12 cellular contexts compared by ENCODE assay signal in the genomic region with DNA sequence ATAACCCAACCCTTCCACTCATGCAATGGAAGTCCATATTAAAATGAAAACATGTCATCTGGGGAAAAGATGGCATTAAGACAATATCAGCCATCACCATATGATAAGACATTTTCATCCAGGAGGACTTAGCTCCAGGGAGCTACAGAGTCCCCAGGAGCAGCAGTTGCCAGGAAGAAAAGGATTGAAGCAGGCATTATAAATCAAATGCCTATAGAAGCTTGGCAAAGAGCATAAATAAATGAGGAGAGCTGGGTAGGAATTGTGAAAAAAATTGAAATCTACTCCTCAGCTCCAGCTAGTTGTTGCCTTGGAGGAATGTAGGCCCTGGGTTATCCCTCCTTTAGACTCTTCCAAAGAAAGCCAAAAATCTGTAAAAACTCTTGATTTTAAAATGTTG. TPM values are rescaled to one million over a fixed set of nuclear protein-coding genes. Genes with fewer than 3 reads are reported as not detected.
"Had no signal": no experiment of that assay in that cellular context is flagged by ENCODE, and none has a peak within 500 bp of the region (broad histone marks: within the 10 kb centered on the region; RNA-seq: fewer than 3 reads in every experiment).

No MANE protein-coding gene starts in this region.

- H3K36me3 Mint-ChIP-seq: WTC11 had no signal

- DNase-seq: activated CD4-positive, alpha-beta T cell treated with anti-CD3 and anti-CD28 coated beads, Interleukin-2, amount 10 ng/mL, durations not matched to agents 24 days and 14 days; activated CD8-positive, alpha-beta memory T cell treated with anti-CD3 and anti-CD28 coated beads for 24 hours; activated naive CD4-positive, alpha-beta T cell treated with anti-CD3 and anti-CD28 coated beads for 36 hours; foreskin keratinocyte; islet precursor cell; pancreas; T-helper 1 cell; tibial artery had no signal

- H3K27me3 ChIP-seq: foreskin keratinocyte, pancreas, tibial artery, vagina had no signal

- H3K4me3 Mint-ChIP-seq: activated CD4-positive, alpha-beta T cell treated with anti-CD3 and anti-CD28 coated beads, Interleukin-2, amount 10 ng/mL, durations not matched to agents 24 days and 14 days; activated naive CD4-positive, alpha-beta T cell treated with anti-CD3 and anti-CD28 coated beads for 36 hours; central memory CD8-positive, alpha-beta T cell; neural crest cell; WTC11 had no signal

- H3K36me3 ChIP-seq: pancreas, tibial artery had no signal

- H3K9me3 ChIP-seq: pancreas, tibial artery, vagina had no signal

- H3K4me1 ChIP-seq: foreskin keratinocyte had no signal

- H3K4me1 Mint-ChIP-seq: activated CD4-positive, alpha-beta T cell treated with anti-CD3 and anti-CD28 coated beads, Interleukin-2, amount 10 ng/mL, durations not matched to agents 24 days and 14 days; central memory CD8-positive, alpha-beta T cell had no signal

- H3K27ac ChIP-seq: foreskin keratinocyte, pancreas, vagina had no signal

- H3K4me3 ChIP-seq: pancreas, tibial artery, vagina had no signal

- H3K27me3 Mint-ChIP-seq: activated CD4-positive, alpha-beta T cell treated with anti-CD3 and anti-CD28 coated beads, Interleukin-2, amount 10 ng/mL, durations not matched to agents 24 days and 14 days; central memory CD8-positive, alpha-beta T cell had no signal

- H3K9me3 Mint-ChIP-seq: activated CD4-positive, alpha-beta T cell treated with anti-CD3 and anti-CD28 coated beads, Interleukin-2, amount 10 ng/mL, durations not matched to agents 24 days and 14 days; activated naive CD4-positive, alpha-beta T cell treated with anti-CD3 and anti-CD28 coated beads for 36 hours had no signal

- H3K27ac Mint-ChIP-seq: activated CD4-positive, alpha-beta T cell treated with anti-CD3 and anti-CD28 coated beads, Interleukin-2, amount 10 ng/mL, durations not matched to agents 24 days and 14 days; activated naive CD4-positive, alpha-beta T cell treated with anti-CD3 and anti-CD28 coated beads for 36 hours; WTC11 had no signal

- ATAC-seq: foreskin keratinocyte, pancreas, WTC11 had no signal

RNA-seq across cellular contexts. Expression of gene FAM13C, which starts 42.5 kb away (rescaled TPM):
- total RNA-seq: activated CD4-positive, alpha-beta T cell treated with anti-CD3 and anti-CD28 coated beads, Interleukin-2, amount 10 ng/mL, durations not matched to agents 24 days and 14 days; activated naive CD4-positive, alpha-beta T cell treated with anti-CD3 and anti-CD28 coated beads for 36 hours had no signal
